In genomic region chrX:40157228-40158035, GRCh38 we compare ENCODE assay signal across 8 cellular contexts. TPM values are rescaled to one million over a fixed set of nuclear protein-coding genes. Genes with fewer than 3 reads are reported as not detected.
DNase-seq lines count a peak whose midpoint lies in the region; ATAC-seq and TF ChIP-seq lines count a peak whose summit lies in the region.

No MANE protein-coding gene starts in this region.

- intact Hi-C loops in A673 (cut with micrococcal nuclease; ENCODE audit: unreplicated experiment): no loop called here

- H3K9me3 Mint-ChIP-seq in central memory CD8-positive, alpha-beta T cell: no peaks in the 10 kb centered on the region
- peaks cover 0 to 6% (median 0%) of the 10 kb centered on the region in 7 donors for H3K9me3 Mint-ChIP-seq in naive B cell

- no peaks in the 10 kb centered on the region for H3K36me3 ChIP-seq in A673 (ENCODE audit: insufficient read depth, low read length, poor library complexity, severe bottlenecking)
- H3K36me3 ChIP-seq in HEK293 (ENCODE audit: control insufficient read depth in 2 of 2, insufficient read depth in 1 of 2, low read length in 2 of 2): no peaks in the 10 kb centered on the region

- peak overlapping the region; percentile 49 for H3K4me3 ChIP-seq in A673 (ENCODE audit: low read depth, low read length, poor library complexity, severe bottlenecking)
- no peak overlapping the region for H3K4me3 ChIP-seq in HEK293 (ENCODE audit: low read depth, low read length)

- H3K9me3 ChIP-seq in A673 (ENCODE audit: low read depth, low read length, poor library complexity, severe bottlenecking): no peaks in the 10 kb centered on the region
- no peaks in the 10 kb centered on the region for H3K9me3 ChIP-seq in HEK293 (ENCODE audit: control insufficient read depth, insufficient read depth, low read depth, low read length)

- CTCF ChIA-PET in A673 (lab: Charles Lee) (interaction anchor here (0.5 kb wide), 1 partner anchor 1351 kb away, joined by 9 read pairs; no protein-coding TSS in a partner anchor), HEK293 (lab: Yijun Ruan, JAX) (no interaction called here)

- H3K27ac ChIP-seq in A673 (ENCODE audit: low read depth, low read length, poor library complexity, severe bottlenecking): peak overlapping the region; percentile 78
- peak overlapping the region; percentile 90 for H3K27ac ChIP-seq in HEK293 (ENCODE audit: extremely low read depth, low read depth, low read length)

- H3K27me3 ChIP-seq in A673 (replicated peaks; ENCODE audit: insufficient read depth, low read depth, low read length, poor library complexity): no peaks in the 10 kb centered on the region

- no peak overlapping the region for H3K27ac Mint-ChIP-seq in central memory CD8-positive, alpha-beta T cell (ENCODE audit: low read depth)
- H3K27ac Mint-ChIP-seq in naive B cell: peak overlapping the region in 5 of 6 donors; percentile 8 to 88 (median 75)

- H3K4me3 Mint-ChIP-seq in central memory CD8-positive, alpha-beta T cell: peak overlapping the region; percentile 50
- H3K4me3 Mint-ChIP-seq in naive B cell: peak overlapping the region; percentile 54 to 80 (median 71)

- no peak for ATAC-seq in central memory CD8-positive, alpha-beta T cell (replicated peaks; ENCODE audit: extremely low read depth, poor library complexity, severe bottlenecking)
- ATAC-seq in naive B cell (ENCODE audit: low read depth in 2 of 2): no peak
- no peak for ATAC-seq in GM19395 (IDR thresholded peaks at IDR 0.05; ENCODE audit: unreplicated experiment)
- ATAC-seq in GM21786 (IDR thresholded peaks at IDR 0.05; ENCODE audit: unreplicated experiment): no peak
- no peak for ATAC-seq in HG03520 (IDR thresholded peaks at IDR 0.05; ENCODE audit: unreplicated experiment)

- TF ChIP-seq CTCF in A673 (conservative IDR thresholded peaks at IDR 0.05; ENCODE audit: low read depth, low read length) (no peak), HEK293 (tag by site-specific recombination; IDR thresholded peaks at IDR 0.05) (no peak)

- H3K27me3 Mint-ChIP-seq in central memory CD8-positive, alpha-beta T cell: no peaks in the 10 kb centered on the region
- H3K27me3 Mint-ChIP-seq in naive B cell: peaks cover 0 to 6% (median 0%) of the 10 kb centered on the region in 3 donors

- BruUV-seq in A673 (replicated peaks; lab: Mats Ljungman, UMichigan): no TSS peak

- H3K4me1 Mint-ChIP-seq in central memory CD8-positive, alpha-beta T cell: peaks cover 5% of the 10 kb centered on the region
- peaks cover 8 to 20% (median 11%) of the 10 kb centered on the region in 3 donors for H3K4me1 Mint-ChIP-seq in naive B cell

- peaks cover 12% of the 10 kb centered on the region for H3K4me1 ChIP-seq in A673 (ENCODE audit: insufficient read depth, low read length, poor library complexity, severe bottlenecking)
- H3K4me1 ChIP-seq in HEK293 (ENCODE audit: control insufficient read depth, insufficient read depth, low read length): peaks cover 12% of the 10 kb centered on the region

- DNase-seq in A673 (ENCODE audit: low spot score) (no peak), naive B cell (no peak), NCI-H1436 (lab: John Stamatoyannopoulos, UW) (no peak)
- DNase-seq in central memory CD8-positive, alpha-beta T cell (ENCODE audit: low spot score in 2 of 2): no peak

- POLR2A ChIA-PET in A673 (lab: Charles Lee; ENCODE audit: low non-redundant PET) (no interaction called here), HEK293 (lab: Yijun Ruan, JAX) (interaction anchor here (1.6 kb wide), 1 partner anchor 64 kb away, joined by 4 read pairs; no protein-coding TSS in a partner anchor)

- no peaks in the 10 kb centered on the region for H3K36me3 Mint-ChIP-seq in central memory CD8-positive, alpha-beta T cell (ENCODE audit: insufficient read depth)
- H3K36me3 Mint-ChIP-seq in naive B cell: peaks cover 0 to 3% of the 10 kb centered on the region in 2 donors

TF ChIP-seq in HEK293, 187 proteins besides CTCF, POLR2A, EP300 and RAD21:
- peak; percentile 8; the same call in 1 of the 2 replicates for TF ChIP-seq ZNF600 (tag by site-specific recombination; IDR thresholded peaks at IDR 0.05)
- TF ChIP-seq ZNF341 (tag by site-specific recombination; IDR thresholded peaks at IDR 0.05; ENCODE audit: low read depth): no peak
- TF ChIP-seq ZNF530 (tag by site-specific recombination; IDR thresholded peaks at IDR 0.05; ENCODE audit: low read depth): no peak
- TF ChIP-seq ZNF423 (tag by site-specific recombination; IDR thresholded peaks at IDR 0.05): no peak
- peak; percentile 26; the same call in 1 of the 2 replicates for TF ChIP-seq ZBTB17 (tag by site-specific recombination; IDR thresholded peaks at IDR 0.05)
- no peak for TF ChIP-seq MZF1 (tag by site-specific recombination; IDR thresholded peaks at IDR 0.05; ENCODE audit: borderline replicate concordance)
- 0 out of 2 replicates have a peak, but pooled peaks have one; percentile 8 for TF ChIP-seq ZNF394 (tag by site-specific recombination; IDR thresholded peaks at IDR 0.05; ENCODE audit: borderline replicate concordance)
- peak; percentile 71; the same call in 1 of the 2 replicates for TF ChIP-seq ZNF449 (tag by site-specific recombination; IDR thresholded peaks at IDR 0.05)
- no peak for TF ChIP-seq YY2 (tag by site-specific recombination; IDR thresholded peaks at IDR 0.05)
- no peak for TF ChIP-seq ZBTB11 (tag by site-specific recombination; conservative IDR thresholded peaks at IDR 0.05; ENCODE audit: low read depth)

RNA-seq across cellular contexts. Expression of gene BCOR, which starts 59.7 kb away (rescaled TPM):
- 58.8 and 59.0 TPM in 2 replicates for total RNA-seq in A673 (2021)
- polyA plus RNA-seq in naive B cell (ENCODE audit: low read depth in 6 of 6): 10 to 100 TPM in 2 of 6 donors, 1 to 10 TPM in 4; 3.4 to 15.5 (median 7.8) TPM
